In the genomic region with DNA sequence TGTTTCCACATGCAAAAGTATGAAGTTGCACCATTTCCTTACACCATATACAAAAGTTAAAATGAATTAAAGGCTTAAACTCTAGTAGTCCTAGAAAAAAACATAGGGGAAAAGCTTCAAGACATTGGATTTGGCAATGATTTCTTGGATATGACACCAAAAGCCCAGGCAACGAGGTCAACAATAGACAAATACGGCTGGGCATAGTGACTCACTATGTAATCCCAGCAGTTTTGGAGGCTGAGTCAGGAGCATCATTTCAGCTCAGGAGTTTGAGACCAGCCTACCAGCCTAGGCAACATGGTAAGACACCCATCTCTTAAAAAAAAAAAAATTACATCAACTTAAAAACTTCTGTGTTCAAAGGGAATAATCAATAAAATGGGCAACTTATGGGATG, we compare ENCODE assay signal across 1 cellular context.
A peak's percentile ranks its signal among the peaks of the same experiment; 100 is the strongest.
TF ChIP-seq lines count a peak whose summit lies in the region.

No MANE protein-coding gene starts in this region.

TF ChIP-seq in IMR-90, 13 proteins besides CTCF, POLR2A, EP300 and RAD21 (continued from another document):
- TF ChIP-seq, protein P1, sequence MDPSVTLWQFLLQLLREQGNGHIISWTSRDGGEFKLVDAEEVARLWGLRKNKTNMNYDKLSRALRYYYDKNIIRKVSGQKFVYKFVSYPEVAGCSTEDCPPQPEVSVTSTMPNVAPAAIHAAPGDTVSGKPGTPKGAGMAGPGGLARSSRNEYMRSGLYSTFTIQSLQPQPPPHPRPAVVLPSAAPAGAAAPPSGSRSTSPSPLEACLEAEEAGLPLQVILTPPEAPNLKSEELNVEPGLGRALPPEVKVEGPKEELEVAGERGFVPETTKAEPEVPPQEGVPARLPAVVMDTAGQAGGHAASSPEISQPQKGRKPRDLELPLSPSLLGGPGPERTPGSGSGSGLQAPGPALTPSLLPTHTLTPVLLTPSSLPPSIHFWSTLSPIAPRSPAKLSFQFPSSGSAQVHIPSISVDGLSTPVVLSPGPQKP (IDR thresholded peaks at IDR 0.05; ENCODE audit: borderline replicate concordance, low read depth, low read length) = no peak
- TF ChIP-seq FOS (IDR thresholded peaks at IDR 0.05; ENCODE audit: low read depth, low read length) = 0 out of 2 replicates have a peak, but pooled peaks have one; percentile 3
- TF ChIP-seq SMC3 (IDR thresholded peaks at IDR 0.05; ENCODE audit: low read depth, low read length) = no peak
- TF ChIP-seq NFE2L2 (IDR thresholded peaks at IDR 0.05; ENCODE audit: low read depth, low read length) = no peak
- no peak for TF ChIP-seq CHD1 (IDR thresholded peaks at IDR 0.05; ENCODE audit: low read depth, low read length)
- no peak for TF ChIP-seq MAFK (IDR thresholded peaks at IDR 0.05; ENCODE audit: low read depth, low read length)
